2 cellular contexts compared by ENCODE assay signal in the genomic region with DNA sequence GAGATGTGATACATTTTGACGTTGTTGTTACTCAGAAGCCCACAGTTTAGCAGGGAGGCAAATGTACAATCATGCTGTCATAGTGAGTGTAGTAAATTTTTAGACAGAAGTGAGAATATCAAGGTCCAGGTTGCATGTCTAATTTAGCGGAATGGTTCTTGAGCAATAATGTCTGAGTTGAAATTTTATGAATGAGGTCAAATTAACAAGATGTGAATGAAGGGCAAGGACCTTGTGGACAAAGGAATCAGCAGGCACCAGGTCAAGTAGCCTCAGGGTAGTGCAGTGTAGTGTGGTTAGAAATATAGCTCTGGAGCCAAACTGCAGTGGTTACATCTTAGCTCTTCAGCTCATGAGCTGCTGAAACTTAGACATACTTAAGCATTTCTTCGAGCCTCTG.
TF ChIP-seq lines count a peak whose summit lies in the region.

No MANE protein-coding gene starts in this region.

TF ChIP-seq in HEK293T, 16 proteins besides CTCF, POLR2A, EP300 and RAD21 (continued from another document):
- TF ChIP-seq, protein P1, sequence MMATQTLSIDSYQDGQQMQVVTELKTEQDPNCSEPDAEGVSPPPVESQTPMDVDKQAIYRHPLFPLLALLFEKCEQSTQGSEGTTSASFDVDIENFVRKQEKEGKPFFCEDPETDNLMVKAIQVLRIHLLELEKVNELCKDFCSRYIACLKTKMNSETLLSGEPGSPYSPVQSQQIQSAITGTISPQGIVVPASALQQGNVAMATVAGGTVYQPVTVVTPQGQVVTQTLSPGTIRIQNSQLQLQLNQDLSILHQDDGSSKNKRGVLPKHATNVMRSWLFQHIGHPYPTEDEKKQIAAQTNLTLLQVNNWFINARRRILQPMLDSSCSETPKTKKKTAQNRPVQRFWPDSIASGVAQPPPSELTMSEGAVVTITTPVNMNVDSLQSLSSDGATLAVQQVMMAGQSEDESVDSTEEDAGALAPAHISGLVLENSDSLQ (IDR thresholded peaks at IDR 0.05) = no peak
- no peak for TF ChIP-seq FOXA1 (IDR thresholded peaks at IDR 0.05)
- TF ChIP-seq FOXM1 (IDR thresholded peaks at IDR 0.05; ENCODE audit: borderline replicate concordance) = no peak
- no peak for TF ChIP-seq FOXK2 (IDR thresholded peaks at IDR 0.05)
- no peak for TF ChIP-seq LEF1 (IDR thresholded peaks at IDR 0.05; ENCODE audit: borderline replicate concordance)
- TF ChIP-seq L3MBTL2 (conservative IDR thresholded peaks at IDR 0.05) = no peak
- no peak for TF ChIP-seq SUZ12 (IDR thresholded peaks at IDR 0.05)
- TF ChIP-seq ARNT (IDR thresholded peaks at IDR 0.05) = no peak

TF ChIP-seq in WTC11, 78 proteins besides CTCF, POLR2A, EP300 and RAD21 (continued from another document):
- TF ChIP-seq, protein P2, sequence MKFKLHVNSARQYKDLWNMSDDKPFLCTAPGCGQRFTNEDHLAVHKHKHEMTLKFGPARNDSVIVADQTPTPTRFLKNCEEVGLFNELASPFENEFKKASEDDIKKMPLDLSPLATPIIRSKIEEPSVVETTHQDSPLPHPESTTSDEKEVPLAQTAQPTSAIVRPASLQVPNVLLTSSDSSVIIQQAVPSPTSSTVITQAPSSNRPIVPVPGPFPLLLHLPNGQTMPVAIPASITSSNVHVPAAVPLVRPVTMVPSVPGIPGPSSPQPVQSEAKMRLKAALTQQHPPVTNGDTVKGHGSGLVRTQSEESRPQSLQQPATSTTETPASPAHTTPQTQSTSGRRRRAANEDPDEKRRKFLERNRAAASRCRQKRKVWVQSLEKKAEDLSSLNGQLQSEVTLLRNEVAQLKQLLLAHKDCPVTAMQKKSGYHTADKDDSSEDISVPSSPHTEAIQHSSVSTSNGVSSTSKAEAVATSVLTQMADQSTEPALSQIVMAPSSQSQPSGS (CRISPR knock-in tag; IDR thresholded peaks at IDR 0.05; ENCODE audit: borderline replicate concordance, low read depth) = no peak
- TF ChIP-seq RELA (CRISPR knock-in tag; IDR thresholded peaks at IDR 0.05; ENCODE audit: borderline replicate concordance) = no peak
- TF ChIP-seq PRRX2 (CRISPR knock-in tag; IDR thresholded peaks at IDR 0.05) = no peak
